In genomic region chr11:65121865-65122696, GRCh38 we compare ENCODE assay signal across 8 cellular contexts. TPM values are rescaled to one million over a fixed set of nuclear protein-coding genes. Genes with fewer than 3 reads are reported as not detected.
DNase-seq lines count a peak whose midpoint lies in the region; TF ChIP-seq lines count a peak whose summit lies in the region.

TSS of gene FAU (minus strand) at chr11:65122134. CDS start at chr11:65121813, 321 bp downstream.
TSS of gene MRPL49 (plus strand) at chr11:65122321. CDS start at chr11:65122347, 26 bp downstream.

- TF ChIP-seq RAD21 in SK-N-SH (IDR thresholded peaks at IDR 0.05; ENCODE audit: low read length): no peak

- peaks cover 37% of the 10 kb centered on the region for H3K4me1 Mint-ChIP-seq in HFFc6 (ENCODE audit: low read depth)

- H3K9me3 Mint-ChIP-seq in HFFc6: no peaks in the 10 kb centered on the region

- H3K36me3 Mint-ChIP-seq in HFFc6 (ENCODE audit: low read depth): peaks cover 35% of the 10 kb centered on the region

- no peaks in the 10 kb centered on the region for H3K9me3 ChIP-seq in SK-N-SH

- no peaks in the 10 kb centered on the region for H3K9me2 ChIP-seq in SK-N-SH

- peak within 1 kb of the TSS; percentile 93 for H3K4me2 ChIP-seq in SK-N-SH

- H3F3A ChIP-seq in SK-N-SH (replicated peaks; ENCODE audit: insufficient read depth): peaks cover 31% of the 10 kb centered on the region

- H3K4me3 ChIP-seq in SK-N-SH (ENCODE audit: low read depth in 2 of 2, low read length in 1 of 2): peak within 1 kb of the TSS; percentile 89 to 91

- CTCF ChIA-PET in SK-N-SH (lab: Yijun Ruan, JAX): interaction anchor here (1.3 to 3.3 kb wide), 5 partner anchors 10 to 108 kb away, joined by 4 to 47 read pairs (median 9); partner anchors contain the start of genes ARL2, CAPN1, SYVN1 and TM7SF2

- TF ChIP-seq EP300 in SK-N-SH (IDR thresholded peaks at IDR 0.05; ENCODE audit: borderline replicate concordance in 1 of 2, low read depth in 1 of 2, low read length in 1 of 2): no peak

- H3K4me3 Mint-ChIP-seq in HFFc6: peak within 1 kb of the TSS; percentile 100

- DNase-seq in GM04503 (ENCODE audit: low read depth) (peak; percentile 73), HFFc6 (peak; percentile 96), NCI-H1048 (lab: John Stamatoyannopoulos, UW) (peak; percentile 98), SK-N-SH (peak; percentile 96), germinal center (ENCODE audit: low spot score) (peak; percentile 94), occipital lobe (lab: John Stamatoyannopoulos, UW) (peak; percentile 96)
- peak; percentile 100 for DNase-seq in activated naive CD4-positive, alpha-beta T cell treated with anti-CD3 and anti-CD28 coated beads, Interleukin-2, amount 50 U/mL, for 16 hours

- no peaks in the 10 kb centered on the region; the same call in none of the 2 replicates for H3K27me3 Mint-ChIP-seq in HFFc6 (ENCODE audit: insufficient read depth)

- H4K20me1 ChIP-seq in SK-N-SH (ENCODE audit: insufficient read depth): no peaks in the 10 kb centered on the region

- peak within 1 kb of the TSS; percentile 89 for H3K9ac ChIP-seq in SK-N-SH

- H3K4me1 ChIP-seq in SK-N-SH (ENCODE audit: control insufficient read depth in 1 of 2, insufficient read depth in 2 of 2, low read depth in 1 of 2, low read length in 1 of 2): peaks cover 11 to 13% of the 10 kb centered on the region in 2 experiments; a peak in 3 of 4 replicates

- 1% methylated on average over 56 of the region's 64 CpGs for WGBS in SK-N-SH (ENCODE audit: low lambda C conversion rate)

- H3K27ac Mint-ChIP-seq in HFFc6: peak within 1 kb of the TSS; percentile 97

- POLR2A ChIA-PET in SK-N-SH (lab: Yijun Ruan, JAX): interaction anchor here (0.5 to 2.0 kb wide), 10 partner anchors 10 to 244 kb away, joined by 3 to 22 read pairs (median 6); partner anchors contain the start of genes CAPN1, EHD1, SYVN1 and TM7SF2

- peak within 1 kb of the TSS; percentile 79; the same call in 1 of the 2 replicates for H2AFZ ChIP-seq in SK-N-SH (ENCODE audit: low read depth)

- no peaks in the 10 kb centered on the region for H3K27me3 ChIP-seq in SK-N-SH (ENCODE audit: insufficient read depth)

- H3K27ac ChIP-seq in SK-N-SH (ENCODE audit: low read depth in 2 of 2, low read length in 1 of 2): peak within 1 kb of the TSS; percentile 81 to 95
- peak within 1 kb of the TSS; percentile 74 for H3K27ac ChIP-seq in temporal lobe (ENCODE audit: low read depth, low read length)

- H3K79me2 ChIP-seq in SK-N-SH (ENCODE audit: insufficient read depth): peaks cover 55% of the 10 kb centered on the region

- TF ChIP-seq CTCF in HFFc6 (IDR thresholded peaks at IDR 0.05) (no peak), SK-N-SH (IDR thresholded peaks at IDR 0.05) (no peak)

- H3K36me3 ChIP-seq in SK-N-SH (replicated peaks in 1 of 2; ENCODE audit: control insufficient read depth in 1 of 2, insufficient read depth in 2 of 2, low read length in 1 of 2): peaks cover 35 to 47% of the 10 kb centered on the region in 2 experiments

TF ChIP-seq in SK-N-SH, 30 proteins besides CTCF, POLR2A, EP300 and RAD21 (continues in another document):
- TF ChIP-seq USF2 (IDR thresholded peaks at IDR 0.05; ENCODE audit: borderline replicate concordance, low read depth, low read length) (no peak), RFX5 (IDR thresholded peaks at IDR 0.05; ENCODE audit: low read length) (no peak; the same call in 1 of the 2 replicates), SIN3A (IDR thresholded peaks at IDR 0.05; ENCODE audit: borderline replicate concordance, low read depth, low read length) (peak; percentile 94; the same call in 1 of the 2 replicates), SMC3 (IDR thresholded peaks at IDR 0.05; ENCODE audit: low read depth, low read length) (peak; percentile 6; the same call in 1 of the 2 replicates), ELF1 (IDR thresholded peaks at IDR 0.05) (peak; percentile 88), RXRA (IDR thresholded peaks at IDR 0.05; ENCODE audit: borderline replicate concordance, low read depth) (no peak), POLR2AphosphoS5 (IDR thresholded peaks at IDR 0.05; ENCODE audit: low read depth, low read length) (peak; percentile 95), MAX (IDR thresholded peaks at IDR 0.05; ENCODE audit: low read depth) (peak; percentile 72), CHD2 (IDR thresholded peaks at IDR 0.05; ENCODE audit: low read length, partially characterized antibody) (peak; percentile 81), NFIC (IDR thresholded peaks at IDR 0.05; ENCODE audit: borderline replicate concordance) (no peak), TCF12 (IDR thresholded peaks at IDR 0.05) (peak; percentile 22; the same call in 1 of the 2 replicates), MXI1 (IDR thresholded peaks at IDR 0.05; ENCODE audit: low read depth, low read length) (peak; percentile 94), TEAD4 (IDR thresholded peaks at IDR 0.05; ENCODE audit: borderline replicate concordance, insufficient read depth) (no peak), YY1 (IDR thresholded peaks at IDR 0.05; ENCODE audit: low read depth) (peak; percentile 90), ZBTB33 (IDR thresholded peaks at IDR 0.05; ENCODE audit: borderline replicate concordance, low read depth) (no peak), TAF1 (IDR thresholded peaks at IDR 0.05; ENCODE audit: borderline replicate concordance, low read depth, low read length) (peak; percentile 96), GABPA (IDR thresholded peaks at IDR 0.05; ENCODE audit: low read depth) (peak; percentile 68), MEF2A (IDR thresholded peaks at IDR 0.05; ENCODE audit: borderline replicate concordance, low read depth) (no peak), RCOR1 (IDR thresholded peaks at IDR 0.05; ENCODE audit: low read length) (no peak), GATA2 (CRISPR knock-in tag; IDR thresholded peaks at IDR 0.05) (no peak), FOXJ3 (CRISPR knock-in tag; IDR thresholded peaks at IDR 0.05) (no peak), JUND (IDR thresholded peaks at IDR 0.05) (no peak), EZH2phosphoT487 (IDR thresholded peaks at IDR 0.05; ENCODE audit: borderline replicate concordance, low read depth) (no peak)

RNA-seq across cellular contexts. Expression of gene FAU, which starts in this region (rescaled TPM):
- total RNA-seq in HFFc6 (2021; fragmentation: NEBNext Ultra II Directional; extraction: Animal tissue kit (Norgen Biotek cat#: 25700)): 100 to 1,000 TPM; 631 to 750 (median 715) TPM
- polyA plus RNA-seq in SK-N-SH (2012; rRNA removed): 912 and 1,210 TPM in 2 replicates
- polyA plus RNA-seq in SK-N-SH (2012; cell fraction: cytosol; rRNA removed): 839 and 875 TPM in 2 replicates
- 329 and 754 TPM in 2 replicates for polyA plus RNA-seq in SK-N-SH (2012; cell fraction: nucleus; rRNA removed)
- 180 TPM for total RNA-seq in occipital lobe
- total RNA-seq in temporal lobe: 217 TPM

RNA-seq across cellular contexts. Expression of gene MRPL49, which starts in this region (rescaled TPM):
- 10 to 100 TPM; 53.2 to 59.7 (median 56.9) TPM for total RNA-seq in HFFc6 (2021; fragmentation: NEBNext Ultra II Directional; extraction: Animal tissue kit (Norgen Biotek cat#: 25700))
- polyA plus RNA-seq in SK-N-SH (2012; rRNA removed): 56.7 and 89.7 TPM in 2 replicates
- polyA plus RNA-seq in SK-N-SH (2012; cell fraction: cytosol; rRNA removed): 50.2 and 68.6 TPM in 2 replicates
- 28.6 and 38.2 TPM in 2 replicates for polyA plus RNA-seq in SK-N-SH (2012; cell fraction: nucleus; rRNA removed)
- 26.4 TPM for total RNA-seq in occipital lobe
- 27.0 TPM for total RNA-seq in temporal lobe

Comparison
In these comparisons a context has a peak if more than half of its experiments do, and no peak if none do; other contexts are left out.
1. Peak in every context shown above with its lines: DNase-seq, H3K4me3 ChIP-seq and H3K27ac ChIP-seq.